Comparison of ENCODE assay signal across 17 cellular contexts in genomic region chr11:31725176-31725575, GRCh38.
"Had no signal": no experiment of that assay in that cellular context is flagged by ENCODE, and none has a peak within 500 bp of the region (broad histone marks: within the 10 kb centered on the region; RNA-seq: fewer than 3 reads in every experiment).

No MANE protein-coding gene starts in this region.

- ATAC-seq: activated CD8-positive, alpha-beta T cell treated with anti-CD3 and anti-CD28 coated beads, Interleukin-2, amount 10 ng/mL, durations not matched to agents 7 days and 5 days; left ventricle myocardium superior; stimulated activated naive B cell treated with anti-CD40 and anti-IgM and Interleukin-4, amounts not matched to agents 10 μg/mL and 1 μg/mL and 100 μg/mL, for 72 hours had no signal

- DNase-seq: activated B cell treated with CpG ODN at 0.5 μM for 24 hours; activated CD4-positive, alpha-beta T cell treated with anti-CD3 and anti-CD28 coated beads, Interleukin-2, amount 10 ng/mL, durations not matched to agents 24 days and 14 days; activated CD8-positive, alpha-beta T cell treated with anti-CD3 and anti-CD28 coated beads, Interleukin-2, amount 10 ng/mL, durations not matched to agents 7 days and 5 days; activated naive CD4-positive, alpha-beta T cell; activated naive CD8-positive, alpha-beta T cell treated with anti-CD3 and anti-CD28 coated beads, Interleukin-2, amount 10 ng/mL, durations not matched to agents 7 days and 5 days; aorta; foreskin fibroblast; glutamatergic neuron; hypothalamus; kidney; left ventricle myocardium superior; mesendoderm; occipital lobe; stimulated activated CD4-positive, alpha-beta T cell treated with anti-CD3 and anti-CD28 coated beads, Interleukin-15, amount 100 ng/mL, for 24 hours; stimulated activated CD4-positive, alpha-beta T cell treated with anti-CD3 and anti-CD28 coated beads, Interleukin-4, amount 100 ng/mL, for 1 hour; stimulated activated naive B cell treated with anti-CD40 and anti-IgM and Interleukin-4, amounts not matched to agents 10 μg/mL and 1 μg/mL and 100 μg/mL, for 72 hours; tibial artery had no signal
